ENCODE assay signal across 1 cellular context in the genomic region with DNA sequence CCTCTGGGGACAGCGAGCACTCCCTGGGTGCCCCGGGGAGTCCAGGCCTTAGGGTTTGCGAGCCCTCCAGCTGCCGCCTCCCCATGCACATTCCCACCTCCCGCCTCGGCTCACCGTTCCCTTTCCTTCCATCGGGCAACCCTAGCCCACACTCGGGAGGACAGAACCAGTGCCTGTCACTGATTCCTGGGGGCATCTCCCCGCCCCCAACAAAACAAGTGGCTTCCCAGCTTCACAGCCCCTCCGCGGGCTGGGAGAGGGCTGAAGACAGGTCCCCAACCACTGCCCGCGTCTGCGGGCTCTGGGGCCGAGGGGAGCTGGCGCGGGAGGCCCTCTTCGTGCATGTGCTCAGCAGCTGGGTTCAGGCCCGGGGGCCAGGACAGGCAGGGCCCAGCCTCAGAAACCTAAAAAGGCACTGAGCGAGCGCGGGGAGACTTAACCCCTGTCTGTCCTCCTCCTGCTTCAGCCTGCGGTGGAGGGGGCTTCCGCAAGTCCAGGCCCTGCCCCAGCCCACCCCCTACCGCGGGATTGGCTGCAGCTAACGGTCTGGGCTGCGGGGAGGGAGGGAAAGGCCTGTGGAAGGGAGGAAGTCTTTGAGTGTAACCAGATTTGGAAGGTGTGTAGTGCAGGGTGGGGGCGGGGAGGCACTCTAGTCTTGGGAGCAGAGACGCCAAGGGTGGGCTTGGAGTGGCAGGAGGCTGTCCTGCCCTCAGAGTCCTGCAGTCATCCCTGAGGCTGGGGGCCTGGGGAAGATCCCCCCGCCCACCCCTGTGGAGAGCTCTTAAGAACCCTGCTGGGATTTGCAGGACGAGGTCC.
TF ChIP-seq lines count a peak whose summit lies in the region.

No MANE protein-coding gene starts in this region.

TF ChIP-seq in SK-N-SH, 30 proteins besides CTCF, POLR2A, EP300 and RAD21 (continued from another document):
- TF ChIP-seq, protein P1, sequence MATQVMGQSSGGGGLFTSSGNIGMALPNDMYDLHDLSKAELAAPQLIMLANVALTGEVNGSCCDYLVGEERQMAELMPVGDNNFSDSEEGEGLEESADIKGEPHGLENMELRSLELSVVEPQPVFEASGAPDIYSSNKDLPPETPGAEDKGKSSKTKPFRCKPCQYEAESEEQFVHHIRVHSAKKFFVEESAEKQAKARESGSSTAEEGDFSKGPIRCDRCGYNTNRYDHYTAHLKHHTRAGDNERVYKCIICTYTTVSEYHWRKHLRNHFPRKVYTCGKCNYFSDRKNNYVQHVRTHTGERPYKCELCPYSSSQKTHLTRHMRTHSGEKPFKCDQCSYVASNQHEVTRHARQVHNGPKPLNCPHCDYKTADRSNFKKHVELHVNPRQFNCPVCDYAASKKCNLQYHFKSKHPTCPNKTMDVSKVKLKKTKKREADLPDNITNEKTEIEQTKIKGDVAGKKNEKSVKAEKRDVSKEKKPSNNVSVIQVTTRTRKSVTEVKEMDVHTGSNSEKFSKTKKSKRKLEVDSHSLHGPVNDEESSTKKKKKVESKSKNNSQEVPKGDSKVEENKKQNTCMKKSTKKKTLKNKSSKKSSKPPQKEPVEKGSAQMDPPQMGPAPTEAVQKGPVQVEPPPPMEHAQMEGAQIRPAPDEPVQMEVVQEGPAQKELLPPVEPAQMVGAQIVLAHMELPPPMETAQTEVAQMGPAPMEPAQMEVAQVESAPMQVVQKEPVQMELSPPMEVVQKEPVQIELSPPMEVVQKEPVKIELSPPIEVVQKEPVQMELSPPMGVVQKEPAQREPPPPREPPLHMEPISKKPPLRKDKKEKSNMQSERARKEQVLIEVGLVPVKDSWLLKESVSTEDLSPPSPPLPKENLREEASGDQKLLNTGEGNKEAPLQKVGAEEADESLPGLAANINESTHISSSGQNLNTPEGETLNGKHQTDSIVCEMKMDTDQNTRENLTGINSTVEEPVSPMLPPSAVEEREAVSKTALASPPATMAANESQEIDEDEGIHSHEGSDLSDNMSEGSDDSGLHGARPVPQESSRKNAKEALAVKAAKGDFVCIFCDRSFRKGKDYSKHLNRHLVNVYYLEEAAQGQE (IDR thresholded peaks at IDR 0.05; ENCODE audit: low read depth, low read length) = no peak
- TF ChIP-seq CHD2 (IDR thresholded peaks at IDR 0.05; ENCODE audit: low read length, partially characterized antibody) (peak; percentile 25), MEF2A (IDR thresholded peaks at IDR 0.05; ENCODE audit: borderline replicate concordance, low read depth) (no peak), RFX5 (IDR thresholded peaks at IDR 0.05; ENCODE audit: low read length) (no peak), MAX (IDR thresholded peaks at IDR 0.05; ENCODE audit: low read depth) (peak; percentile 76), USF1 (IDR thresholded peaks at IDR 0.05; ENCODE audit: borderline replicate concordance, low read depth) (no peak), NFIC (IDR thresholded peaks at IDR 0.05; ENCODE audit: borderline replicate concordance) (peak; percentile 17; the same call in 1 of the 2 replicates)
